In genomic region chrX:36753602-36754001, GRCh38 we compare ENCODE assay signal across 33 cellular contexts.
DNase-seq lines count a peak whose midpoint lies in the region; FAIRE-seq and TF ChIP-seq lines count a peak whose summit lies in the region.
"Had no signal": no experiment of that assay in that cellular context is flagged by ENCODE, and none has a peak within 500 bp of the region (broad histone marks: within the 10 kb centered on the region; RNA-seq: fewer than 3 reads in every experiment).

No MANE protein-coding gene starts in this region.

- no peak overlapping the region for H3K4me2 ChIP-seq in astrocyte (ENCODE audit: low read length)
- H3K4me2 ChIP-seq: A549; BLaER1; BLaER1 treated with 17β-estradiol and CSF1 and Interleukin-3, amounts not matched to agents 10 nM and 100 nM had no signal

- no peaks in the 10 kb centered on the region for H4K20me1 ChIP-seq in astrocyte (ENCODE audit: insufficient read depth, low read length)
- H4K20me1 ChIP-seq: BLaER1 had no signal

- H3K79me2 ChIP-seq in astrocyte (ENCODE audit: insufficient read depth, low read length) = no peaks in the 10 kb centered on the region

- no peak overlapping the region for H3K27ac Mint-ChIP-seq in astrocyte (ENCODE audit: unreplicated experiment)
- no peak overlapping the region for H3K27ac Mint-ChIP-seq in T-helper 2 cell treated with Interferon-gamma antibody and Interleukin-4, amounts not matched to agents 5 μg/mL and 100 μg/mL, for 36 hours
- H3K27ac Mint-ChIP-seq: B cell; CD14-positive monocyte; CD4-positive, alpha-beta memory T cell; CD4-positive, alpha-beta T cell; CD4-positive, CD25-positive, alpha-beta regulatory T cell; CD8-positive, alpha-beta memory T cell; CD8-positive, alpha-beta T cell had no signal

- no peak overlapping the region for H3K27ac ChIP-seq in astrocyte (ENCODE audit: low read depth, low read length)
- H3K27ac ChIP-seq: 22Rv1; A549; BLaER1; BLaER1 treated with 17β-estradiol and CSF1 and Interleukin-3, amounts not matched to agents 10 nM and 100 nM; C4-2B had no signal

- no peak overlapping the region for H3K4me3 Mint-ChIP-seq in astrocyte (ENCODE audit: unreplicated experiment)
- H3K4me3 Mint-ChIP-seq in T-helper 2 cell treated with Interferon-gamma antibody and Interleukin-4, amounts not matched to agents 5 μg/mL and 100 μg/mL, for 36 hours = no peak overlapping the region
- H3K4me3 Mint-ChIP-seq: B cell; CD14-positive monocyte; CD4-positive, alpha-beta memory T cell; CD4-positive, alpha-beta T cell; CD4-positive, CD25-positive, alpha-beta regulatory T cell; CD8-positive, alpha-beta memory T cell; CD8-positive, alpha-beta T cell had no signal

- no peaks in the 10 kb centered on the region for H3K36me3 Mint-ChIP-seq in astrocyte (ENCODE audit: low read depth, unreplicated experiment)
- no peaks in the 10 kb centered on the region for H3K36me3 Mint-ChIP-seq in T-helper 2 cell treated with Interferon-gamma antibody and Interleukin-4, amounts not matched to agents 5 μg/mL and 100 μg/mL, for 36 hours (ENCODE audit: low read depth)
- H3K36me3 Mint-ChIP-seq: CD14-positive monocyte; CD4-positive, alpha-beta memory T cell; CD4-positive, CD25-positive, alpha-beta regulatory T cell; CD8-positive, alpha-beta memory T cell; CD8-positive, alpha-beta T cell had no signal

- no peak overlapping the region for H3K9ac ChIP-seq in astrocyte (ENCODE audit: low read length)
- H3K9ac ChIP-seq: BLaER1; BLaER1 treated with 17β-estradiol and CSF1 and Interleukin-3, amounts not matched to agents 10 nM and 100 nM had no signal

- H3K4me3 ChIP-seq in astrocyte (ENCODE audit: insufficient read depth, low read depth, low read length) = no peak overlapping the region
- H3K4me3 ChIP-seq: A549; BLaER1; BLaER1 treated with 17β-estradiol and CSF1 and Interleukin-3, amounts not matched to agents 10 nM and 100 nM had no signal

- DNase-seq in astrocyte (ENCODE audit: low read depth) (no peak), superior temporal gyrus (ENCODE audit: extremely low spot score) (peak; percentile 7), UCSD-AML1 (lab: John Stamatoyannopoulos, UW; ENCODE audit: unreplicated experiment) (no peak)
- no peak for DNase-seq in T-helper 2 cell treated with Interferon-gamma antibody and Interleukin-4, amounts not matched to agents 5 μg/mL and 100 μg/mL, for 36 hours (ENCODE audit: low spot score)
- DNase-seq: 8988T; ACHN; AML-193; BE2C; C1 segment of cervical spinal cord; Caco-2; Calu3; CD4-positive, alpha-beta memory T cell; CD4-positive, alpha-beta T cell; CD4-positive, CD25-positive, alpha-beta regulatory T cell; CD8-positive, alpha-beta memory T cell; CD8-positive, alpha-beta T cell; COR-L47; DMS 273 treated with DMSO at 0.1 percent for 48 hours; DMS153; DMS53; DMS79; DMS79 treated with DMSO at 0.1 percent for 48 hours; DND-41; EL had no signal

- H3K27me3 ChIP-seq in astrocyte (ENCODE audit: insufficient read depth, low read length) = no peaks in the 10 kb centered on the region
- H3K27me3 ChIP-seq: BE2C had no signal

- H2AFZ ChIP-seq in astrocyte (ENCODE audit: low read depth, low read length) = no peak overlapping the region

- H3K4me1 Mint-ChIP-seq in astrocyte (ENCODE audit: low read depth, unreplicated experiment) = no peaks in the 10 kb centered on the region
- H3K4me1 Mint-ChIP-seq in T-helper 2 cell treated with Interferon-gamma antibody and Interleukin-4, amounts not matched to agents 5 μg/mL and 100 μg/mL, for 36 hours (ENCODE audit: low read depth) = no peaks in the 10 kb centered on the region
- H3K4me1 Mint-ChIP-seq: B cell; CD14-positive monocyte; CD4-positive, alpha-beta memory T cell; CD4-positive, CD25-positive, alpha-beta regulatory T cell; CD8-positive, alpha-beta memory T cell had no signal

- no peaks in the 10 kb centered on the region for H3K9me3 Mint-ChIP-seq in astrocyte (ENCODE audit: unreplicated experiment)
- H3K9me3 Mint-ChIP-seq in T-helper 2 cell treated with Interferon-gamma antibody and Interleukin-4, amounts not matched to agents 5 μg/mL and 100 μg/mL, for 36 hours = no peaks in the 10 kb centered on the region
- H3K9me3 Mint-ChIP-seq: CD4-positive, alpha-beta T cell; CD8-positive, alpha-beta memory T cell had no signal

- no peaks in the 10 kb centered on the region for H3K36me3 ChIP-seq in astrocyte (ENCODE audit: insufficient read depth, low read length)
- H3K36me3 ChIP-seq: BE2C; BLaER1; BLaER1 treated with 17β-estradiol and CSF1 and Interleukin-3, amounts not matched to agents 10 nM and 100 nM had no signal

- no peak for TF ChIP-seq CTCF in astrocyte (IDR thresholded peaks at IDR 0.05; ENCODE audit: insufficient read depth, low read depth, low read length)

- no peaks in the 10 kb centered on the region for H3K27me3 Mint-ChIP-seq in astrocyte (ENCODE audit: low read depth, unreplicated experiment)
- no peaks in the 10 kb centered on the region for H3K27me3 Mint-ChIP-seq in T-helper 2 cell treated with Interferon-gamma antibody and Interleukin-4, amounts not matched to agents 5 μg/mL and 100 μg/mL, for 36 hours (ENCODE audit: low read depth)
- H3K27me3 Mint-ChIP-seq: B cell; CD4-positive, alpha-beta memory T cell; CD4-positive, alpha-beta T cell; CD4-positive, CD25-positive, alpha-beta regulatory T cell; CD8-positive, alpha-beta memory T cell had no signal

- no peaks in the 10 kb centered on the region for H3K4me1 ChIP-seq in astrocyte (ENCODE audit: insufficient read depth, low read length)
- H3K4me1 ChIP-seq: A549; BE2C; BLaER1; BLaER1 treated with 17β-estradiol and CSF1 and Interleukin-3, amounts not matched to agents 10 nM and 100 nM; Caco-2 had no signal

- peaks cover 2% of the 10 kb centered on the region for H3K9me3 ChIP-seq in astrocyte (ENCODE audit: insufficient read depth, low read depth, low read length)
- H3K9me3 ChIP-seq: A549, BE2C, BLaER1, Caco-2 had no signal

- FAIRE-seq in astrocyte (lab: Jason Lieb, UNC) = peak; percentile 23
- FAIRE-seq: A204.1, A549, D721Med had no signal
